22 cellular contexts compared by ENCODE assay signal in the genomic region with DNA sequence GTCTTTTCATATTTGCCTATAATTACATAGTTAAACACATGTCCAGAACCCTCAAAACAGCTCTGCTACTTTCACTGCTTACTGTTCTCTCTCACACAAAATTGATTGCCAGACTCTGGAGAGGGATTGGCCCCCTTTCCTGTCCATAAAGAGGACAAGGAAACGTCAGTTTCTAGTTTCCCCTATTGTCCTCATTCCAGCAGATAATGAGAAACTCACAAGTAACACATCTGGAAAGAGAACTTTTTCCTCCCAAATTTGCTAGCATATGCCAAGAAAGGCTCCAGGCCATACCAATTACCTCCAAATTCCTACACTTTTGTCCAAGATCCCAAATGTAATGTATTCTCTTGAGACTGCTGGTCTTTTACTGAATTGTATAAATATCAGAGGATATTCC.
DNase-seq lines count a peak whose midpoint lies in the region; ATAC-seq, FAIRE-seq and TF ChIP-seq lines count a peak whose summit lies in the region.
"Had no signal": no experiment of that assay in that cellular context is flagged by ENCODE, and none has a peak within 500 bp of the region (broad histone marks: within the 10 kb centered on the region; RNA-seq: fewer than 3 reads in every experiment).

No MANE protein-coding gene starts in this region.

- no peak overlapping the region for H3K4me3 ChIP-seq in fibroblast of mammary gland (ENCODE audit: control insufficient read depth, low read depth, low read length)
- no peak overlapping the region for H3K4me3 ChIP-seq in hepatocyte
- H3K4me3 ChIP-seq in HepG2 (replicated peaks in 1 of 3; ENCODE audit: insufficient read depth in 1 of 3, low read depth in 2 of 3, low read length in 3 of 3): no peak overlapping the region
- H3K4me3 ChIP-seq: BLaER1, GM23338, HAP-1 had no signal

- no peaks in the 10 kb centered on the region for H3K9me2 ChIP-seq in hepatocyte (replicated peaks; ENCODE audit: insufficient read depth)

- H3K4me1 Mint-ChIP-seq in endothelial cell (ENCODE audit: unreplicated experiment): peaks cover 8% of the 10 kb centered on the region
- H3K4me1 Mint-ChIP-seq: B cell had no signal

- H3K4me1 ChIP-seq in hepatocyte (ENCODE audit: insufficient read depth) (no peaks in the 10 kb centered on the region), HepG2 (ENCODE audit: insufficient read depth, low read length) (peaks cover 7% of the 10 kb centered on the region; the same call in 1 of the 2 replicates)
- H3K4me1 ChIP-seq: BLaER1, Caco-2, HAP-1 had no signal

- intact Hi-C loops in HepG2 (cut with micrococcal nuclease; ENCODE audit: unreplicated experiment): no loop called here

- TF ChIP-seq POLR2A in HepG2 (IDR thresholded peaks at IDR 0.05; ENCODE audit: insufficient read depth in 1 of 2, low read depth in 2 of 2, low read length in 2 of 2): no peak

- no peaks in the 10 kb centered on the region for H3K36me3 Mint-ChIP-seq in endothelial cell (ENCODE audit: low read depth, unreplicated experiment)

- no peak for ATAC-seq in esophagus mucosa
- ATAC-seq in HepG2: no peak
- ATAC-seq in GM21515 (IDR thresholded peaks at IDR 0.05; ENCODE audit: unreplicated experiment): no peak
- ATAC-seq: CD8-positive, alpha-beta T cell; GM23338 had no signal

- H2AFZ ChIP-seq in hepatocyte: no peak overlapping the region
- no peak overlapping the region for H2AFZ ChIP-seq in HepG2 (ENCODE audit: low read length)
- H2AFZ ChIP-seq: GM23338 had no signal

- H3K9me3 ChIP-seq in hepatocyte (ENCODE audit: low read depth) (no peaks in the 10 kb centered on the region), HepG2 (ENCODE audit: low read length) (no peaks in the 10 kb centered on the region)
- H3K9me3 ChIP-seq: BLaER1, Caco-2, HAP-1 had no signal

- TF ChIP-seq RAD21 in HepG2 (CRISPR knock-in tag; IDR thresholded peaks at IDR 0.05): no peak

- DNase-seq in HEK293T (ENCODE audit: extremely low spot score) (no peak), endothelial cell (ENCODE audit: low spot score) (no peak), fibroblast of mammary gland (ENCODE audit: low read depth) (peak; percentile 8), hepatocyte (ENCODE audit: low spot score) (peak; percentile 6), DMS153 treated with DMSO at 0.1 percent for 48 hours (lab: John Stamatoyannopoulos, UW; ENCODE audit: unreplicated experiment) (no peak), HepG2 (ENCODE audit: low spot score) (no peak)
- DNase-seq: Caco-2; CD4-positive, CD25-positive, alpha-beta regulatory T cell; CD8-positive, alpha-beta T cell; DMS153; DMS79; GF-D8 had no signal

- no peak for FAIRE-seq in HepG2 (lab: Jason Lieb, UNC)
- FAIRE-seq: GM12891, GM18507, H54 had no signal

- no peak overlapping the region for H3K4me3 Mint-ChIP-seq in endothelial cell (ENCODE audit: unreplicated experiment)
- H3K4me3 Mint-ChIP-seq: B cell; CD4-positive, CD25-positive, alpha-beta regulatory T cell; CD8-positive, alpha-beta T cell; GM23338 had no signal

- H3K27ac ChIP-seq in hepatocyte (no peak overlapping the region), HepG2 (ENCODE audit: extremely low read length, insufficient read depth, low read length) (no peak overlapping the region)
- H3K27ac ChIP-seq: BLaER1, C4-2B had no signal

- CTCF ChIA-PET in HEK293T (lab: Yijun Ruan, JAX): no interaction called here
- CTCF ChIA-PET in HepG2 (lab: Yijun Ruan, JAX; ENCODE audit: low intra/inter-chr PET ratio, low total read pairs): no interaction called here

- no peak overlapping the region for H3K9ac ChIP-seq in HepG2 (ENCODE audit: insufficient read depth, low read depth, low read length)
- H3K9ac ChIP-seq: BLaER1 had no signal

- H3K27me3 Mint-ChIP-seq in endothelial cell (ENCODE audit: unreplicated experiment): no peaks in the 10 kb centered on the region
- H3K27me3 Mint-ChIP-seq: B cell; CD4-positive, CD25-positive, alpha-beta regulatory T cell had no signal

- no peaks in the 10 kb centered on the region for H4K20me1 ChIP-seq in hepatocyte (ENCODE audit: insufficient read depth, poor library complexity, severe bottlenecking)
- no peaks in the 10 kb centered on the region for H4K20me1 ChIP-seq in HepG2 (ENCODE audit: insufficient read depth, low read length)
- H4K20me1 ChIP-seq: BLaER1 had no signal

- no peak overlapping the region for H3K4me2 ChIP-seq in hepatocyte
- H3K4me2 ChIP-seq in HepG2 (ENCODE audit: low read depth, low read length): no peak overlapping the region
- H3K4me2 ChIP-seq: BLaER1, GM23338 had no signal

- no TSS peak for BruUV-seq in HepG2 (replicated peaks; lab: Mats Ljungman, UMichigan)

- peak overlapping the region; percentile 58 for H3K27ac Mint-ChIP-seq in endothelial cell (ENCODE audit: unreplicated experiment)
- H3K27ac Mint-ChIP-seq: B cell; CD4-positive, CD25-positive, alpha-beta regulatory T cell; CD8-positive, alpha-beta T cell had no signal

- WGBS in hepatocyte (ENCODE audit: low lambda C conversion rate, missing lambda C conversion rate): 44% methylated on average over 1 of the region's 1 CpG
- 91% methylated on average over 1 of the region's 1 CpG for WGBS in HepG2 (ENCODE audit: low lambda C conversion rate)

- TF ChIP-seq CTCF in endothelial cell (IDR thresholded peaks at IDR 0.05; ENCODE audit: unreplicated experiment) (no peak), fibroblast of mammary gland (conservative IDR thresholded peaks at IDR 0.05; ENCODE audit: control insufficient read depth, insufficient read depth, low read depth, low read length) (no peak), hepatocyte (IDR thresholded peaks at IDR 0.05; ENCODE audit: poor library complexity) (no peak), HepG2 (CRISPR knock-in tag; IDR thresholded peaks at IDR 0.05) (no peak)

- H3K79me2 ChIP-seq in hepatocyte: no peaks in the 10 kb centered on the region
- H3K79me2 ChIP-seq in HepG2 (ENCODE audit: insufficient read depth, low read length): no peaks in the 10 kb centered on the region

- POLR2A ChIA-PET in HEK293T (lab: Yijun Ruan, JAX) (no interaction called here), HepG2 (lab: Yijun Ruan, JAX) (no interaction called here)

- TF ChIP-seq EP300 in HepG2 (IDR thresholded peaks at IDR 0.05; ENCODE audit: low read depth in 2 of 2, low read length in 2 of 2) (no peak), HepG2 (CRISPR knock-in tag; IDR thresholded peaks at IDR 0.05; ENCODE audit: borderline replicate concordance) (no peak)

- H3K27me3 ChIP-seq in hepatocyte (no peaks in the 10 kb centered on the region), HepG2 (ENCODE audit: control insufficient read depth in 1 of 2, insufficient read depth in 2 of 2, low read length in 2 of 2) (no peaks in the 10 kb centered on the region)
- H3K27me3 ChIP-seq: BLaER1 had no signal

- no peaks in the 10 kb centered on the region for H3K36me3 ChIP-seq in hepatocyte (replicated peaks; ENCODE audit: insufficient read depth, low read depth)
- no peaks in the 10 kb centered on the region for H3K36me3 ChIP-seq in HepG2 (replicated peaks in 1 of 2; ENCODE audit: control insufficient read depth in 1 of 2, insufficient read depth in 2 of 2, low read length in 2 of 2)
- H3K36me3 ChIP-seq: BLaER1, HAP-1 had no signal

- in situ Hi-C loops in HepG2 (cut with HindIII; ENCODE audit: extremely low pct_ligation_motif_present, low pct_unique_long_range_greater_than_20kb): no loop called here

- no peaks in the 10 kb centered on the region for H3K9me3 Mint-ChIP-seq in endothelial cell (ENCODE audit: unreplicated experiment)
- H3K9me3 Mint-ChIP-seq: CD8-positive, alpha-beta T cell; GM23338 had no signal

TF ChIP-seq in HEK293T, 16 proteins besides CTCF, POLR2A, EP300 and RAD21:
- TF ChIP-seq TARDBP (IDR thresholded peaks at IDR 0.05) (no peak), FOXA1 (IDR thresholded peaks at IDR 0.05) (no peak), BHLHE40 (IDR thresholded peaks at IDR 0.05; ENCODE audit: borderline replicate concordance) (no peak), FOXM1 (IDR thresholded peaks at IDR 0.05; ENCODE audit: borderline replicate concordance) (no peak), FOXK2 (IDR thresholded peaks at IDR 0.05) (no peak)
- TF ChIP-seq, protein P1, sequence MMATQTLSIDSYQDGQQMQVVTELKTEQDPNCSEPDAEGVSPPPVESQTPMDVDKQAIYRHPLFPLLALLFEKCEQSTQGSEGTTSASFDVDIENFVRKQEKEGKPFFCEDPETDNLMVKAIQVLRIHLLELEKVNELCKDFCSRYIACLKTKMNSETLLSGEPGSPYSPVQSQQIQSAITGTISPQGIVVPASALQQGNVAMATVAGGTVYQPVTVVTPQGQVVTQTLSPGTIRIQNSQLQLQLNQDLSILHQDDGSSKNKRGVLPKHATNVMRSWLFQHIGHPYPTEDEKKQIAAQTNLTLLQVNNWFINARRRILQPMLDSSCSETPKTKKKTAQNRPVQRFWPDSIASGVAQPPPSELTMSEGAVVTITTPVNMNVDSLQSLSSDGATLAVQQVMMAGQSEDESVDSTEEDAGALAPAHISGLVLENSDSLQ (IDR thresholded peaks at IDR 0.05): peak; percentile 54

TF ChIP-seq in HepG2, 621 proteins besides CTCF, POLR2A, EP300 and RAD21 (continues in another document):
- TF ChIP-seq ATF1 (CRISPR knock-in tag; IDR thresholded peaks at IDR 0.05) (no peak), ZNF121 (CRISPR knock-in tag; IDR thresholded peaks at IDR 0.05) (no peak), ZFP41 (CRISPR knock-in tag; IDR thresholded peaks at IDR 0.05; ENCODE audit: borderline replicate concordance) (no peak), ZNF615 (CRISPR knock-in tag; IDR thresholded peaks at IDR 0.05; ENCODE audit: borderline replicate concordance) (no peak), KAT7 (CRISPR knock-in tag; IDR thresholded peaks at IDR 0.05; ENCODE audit: borderline replicate concordance) (no peak)
- TF ChIP-seq, protein P2, sequence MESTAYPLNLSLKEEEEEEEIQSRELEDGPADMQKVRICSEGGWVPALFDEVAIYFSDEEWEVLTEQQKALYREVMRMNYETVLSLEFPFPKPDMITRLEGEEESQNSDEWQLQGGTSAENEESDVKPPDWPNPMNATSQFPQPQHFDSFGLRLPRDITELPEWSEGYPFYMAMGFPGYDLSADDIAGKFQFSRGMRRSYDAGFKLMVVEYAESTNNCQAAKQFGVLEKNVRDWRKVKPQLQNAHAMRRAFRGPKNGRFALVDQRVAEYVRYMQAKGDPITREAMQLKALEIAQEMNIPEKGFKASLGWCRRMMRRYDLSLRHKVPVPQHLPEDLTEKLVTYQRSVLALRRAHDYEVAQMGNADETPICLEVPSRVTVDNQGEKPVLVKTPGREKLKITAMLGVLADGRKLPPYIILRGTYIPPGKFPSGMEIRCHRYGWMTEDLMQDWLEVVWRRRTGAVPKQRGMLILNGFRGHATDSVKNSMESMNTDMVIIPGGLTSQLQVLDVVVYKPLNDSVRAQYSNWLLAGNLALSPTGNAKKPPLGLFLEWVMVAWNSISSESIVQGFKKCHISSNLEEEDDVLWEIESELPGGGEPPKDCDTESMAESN (CRISPR knock-in tag; conservative IDR thresholded peaks at IDR 0.05): no peak

Comparison
In these comparisons a context has a peak if more than half of its experiments do, and no peak if none do; other contexts are left out.
1. DNase-seq: peak in fibroblast of mammary gland (single experiment) and hepatocyte (single experiment); none in HEK293T (single experiment), endothelial cell (single experiment), DMS153 treated with DMSO at 0.1 percent for 48 hours (single experiment) and HepG2 (single experiment).